ENCODE assay signal across 21 cellular contexts in the genomic region with DNA sequence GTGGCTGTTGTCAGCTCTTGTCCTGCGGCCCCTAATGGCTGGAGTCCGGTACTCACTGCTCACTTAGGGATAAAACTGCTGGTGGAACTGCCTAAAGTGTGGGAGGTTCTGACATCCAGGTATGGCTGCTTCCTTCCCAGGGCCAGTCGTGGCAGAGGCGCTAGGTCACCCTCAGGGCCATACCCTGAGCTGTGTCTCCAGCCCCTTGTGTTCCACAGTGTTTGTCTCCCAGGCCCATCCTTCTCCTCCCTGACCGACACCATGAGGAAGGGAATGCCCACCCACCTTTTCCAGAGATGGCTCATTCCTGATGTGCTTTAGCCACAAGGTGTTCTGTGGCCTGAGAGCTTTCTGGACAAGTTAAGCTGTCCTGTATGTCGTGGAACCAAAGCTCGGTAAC. TPM values are rescaled to one million over a fixed set of nuclear protein-coding genes. Genes with fewer than 3 reads are reported as not detected.
DNase-seq lines count a peak whose midpoint lies in the region; ATAC-seq and TF ChIP-seq lines count a peak whose summit lies in the region.
"Had no signal": no experiment of that assay in that cellular context is flagged by ENCODE, and none has a peak within 500 bp of the region (broad histone marks: within the 10 kb centered on the region; RNA-seq: fewer than 3 reads in every experiment).

No MANE protein-coding gene starts in this region.

- no peak overlapping the region for H3K4me3 ChIP-seq in right atrium auricular region
- H3K4me3 ChIP-seq: A549; BLaER1 treated with 17β-estradiol and CSF1 and Interleukin-3, amounts not matched to agents 10 nM and 100 nM; HAP-1 had no signal

- peaks cover 16% of the 10 kb centered on the region for H3K36me3 ChIP-seq in right atrium auricular region
- H3K36me3 ChIP-seq: BE2C, HAP-1 had no signal

- DNase-seq in Right ventricle myocardium superior = peak; percentile 5
- DNase-seq in right atrium auricular region (ENCODE audit: low spot score) = no peak
- peak; percentile 7 for DNase-seq in G401 (ENCODE audit: low spot score)
- DNase-seq in endothelial cell (ENCODE audit: low spot score) = no peak
- no peak for DNase-seq in stimulated activated effector memory CD8-positive, alpha-beta T cell treated with anti-CD3 and anti-CD28 coated beads, Interleukin-12 subunit alpha, Interleukin-12 subunit beta, amount 100 ng/mL, for 72 hours (ENCODE audit: low spot score in 2 of 2)
- DNase-seq in GM10266 (ENCODE audit: extremely low spot score) = no peak
- DNase-seq in kidney tubule cell (ENCODE audit: low spot score) = no peak
- DNase-seq: 8988T; ACHN; AML-193; BE2C; CD4-positive, alpha-beta T cell; CD8-positive, alpha-beta memory T cell; DMS 273 treated with DMSO at 0.1 percent for 48 hours; EL; GF-D8; GOT3 had no signal

- peaks cover 24% of the 10 kb centered on the region for H3K4me1 Mint-ChIP-seq in endothelial cell (ENCODE audit: unreplicated experiment)
- no peaks in the 10 kb centered on the region for H3K4me1 Mint-ChIP-seq in stimulated activated effector memory CD8-positive, alpha-beta T cell treated with anti-CD3 and anti-CD28 coated beads, Interleukin-12 subunit alpha, Interleukin-12 subunit beta, amount 100 ng/mL, for 72 hours
- H3K4me1 Mint-ChIP-seq: CD14-positive monocyte; CD8-positive, alpha-beta memory T cell had no signal

- H3K27me3 Mint-ChIP-seq in endothelial cell (ENCODE audit: unreplicated experiment) = peaks cover 63% of the 10 kb centered on the region
- H3K27me3 Mint-ChIP-seq: CD4-positive, alpha-beta T cell had no signal

- H3K9me3 ChIP-seq in right atrium auricular region = no peaks in the 10 kb centered on the region
- H3K9me3 ChIP-seq: A549; BE2C; BLaER1 treated with 17β-estradiol and CSF1 and Interleukin-3, amounts not matched to agents 10 nM and 100 nM; HAP-1 had no signal

- no peaks in the 10 kb centered on the region for H3K9me3 Mint-ChIP-seq in endothelial cell (ENCODE audit: unreplicated experiment)
- H3K9me3 Mint-ChIP-seq in stimulated activated effector memory CD8-positive, alpha-beta T cell treated with anti-CD3 and anti-CD28 coated beads, Interleukin-12 subunit alpha, Interleukin-12 subunit beta, amount 100 ng/mL, for 72 hours = no peaks in the 10 kb centered on the region
- H3K9me3 Mint-ChIP-seq: CD4-positive, alpha-beta T cell; CD8-positive, alpha-beta memory T cell had no signal

- no peak overlapping the region for H3K27ac ChIP-seq in right atrium auricular region
- H3K27ac ChIP-seq: A549; BLaER1 treated with 17β-estradiol and CSF1 and Interleukin-3, amounts not matched to agents 10 nM and 100 nM had no signal

- intact Hi-C loops in Right ventricle myocardium superior (cut with DNase I) = no loop called here

- peaks cover 0 to 23% of the 10 kb centered on the region in 2 donors for H3K4me1 ChIP-seq in right atrium auricular region
- H3K4me1 ChIP-seq: A549, BE2C had no signal

- H3K36me3 Mint-ChIP-seq in endothelial cell (ENCODE audit: low read depth, unreplicated experiment) = peaks cover 65% of the 10 kb centered on the region
- no peaks in the 10 kb centered on the region for H3K36me3 Mint-ChIP-seq in stimulated activated effector memory CD8-positive, alpha-beta T cell treated with anti-CD3 and anti-CD28 coated beads, Interleukin-12 subunit alpha, Interleukin-12 subunit beta, amount 100 ng/mL, for 72 hours
- H3K36me3 Mint-ChIP-seq: CD14-positive monocyte; CD8-positive, alpha-beta memory T cell had no signal

- no peak overlapping the region for H3K27ac Mint-ChIP-seq in endothelial cell (ENCODE audit: unreplicated experiment)
- H3K27ac Mint-ChIP-seq in stimulated activated effector memory CD8-positive, alpha-beta T cell treated with anti-CD3 and anti-CD28 coated beads, Interleukin-12 subunit alpha, Interleukin-12 subunit beta, amount 100 ng/mL, for 72 hours = peak overlapping the region; percentile 32
- H3K27ac Mint-ChIP-seq: CD4-positive, alpha-beta T cell; CD8-positive, alpha-beta memory T cell had no signal

- in situ Hi-C loops in G401 (cut with HindIII; ENCODE audit: low sequenced_read_pairs) = no loop called here

- TF ChIP-seq CTCF in right atrium auricular region (IDR thresholded peaks at IDR 0.05) (no peak), endothelial cell (IDR thresholded peaks at IDR 0.05; ENCODE audit: unreplicated experiment) (no peak), GM10266 (IDR thresholded peaks at IDR 0.05; ENCODE audit: control insufficient read depth, insufficient read depth, low read depth, missing control alignments) (no peak)

- H3K4me3 Mint-ChIP-seq in endothelial cell (ENCODE audit: unreplicated experiment) = peak overlapping the region; percentile 69
- no peak overlapping the region for H3K4me3 Mint-ChIP-seq in stimulated activated effector memory CD8-positive, alpha-beta T cell treated with anti-CD3 and anti-CD28 coated beads, Interleukin-12 subunit alpha, Interleukin-12 subunit beta, amount 100 ng/mL, for 72 hours
- H3K4me3 Mint-ChIP-seq: CD14-positive monocyte; CD4-positive, alpha-beta T cell; CD8-positive, alpha-beta memory T cell had no signal

- ATAC-seq in Right ventricle myocardium superior (ENCODE audit: poor library complexity) = no peak
- ATAC-seq in stimulated activated effector memory CD8-positive, alpha-beta T cell treated with anti-CD3 and anti-CD28 coated beads, Interleukin-12 subunit alpha, Interleukin-12 subunit beta, amount 100 ng/mL, for 72 hours = no peak
- ATAC-seq: A549 had no signal

- H3K27me3 ChIP-seq in right atrium auricular region = peaks cover under 1 to 2% of the 10 kb centered on the region in 2 donors
- H3K27me3 ChIP-seq: BLaER1 treated with 17β-estradiol and CSF1 and Interleukin-3, amounts not matched to agents 10 nM and 100 nM had no signal

RNA-seq across cellular contexts. Expression of gene ACR, which starts 12.4 kb away (rescaled TPM):
- 0.43 TPM for total RNA-seq in Right ventricle myocardium superior
- under 1 TPM in 1 of 2 donors, not detected in 1; 0.39 TPM for total RNA-seq in right atrium auricular region
- total RNA-seq in G401 (2014; rRNA removed; shearing (Covaris generic)) = not detected in 2 replicates
- total RNA-seq in endothelial cell (ENCODE audit: unreplicated experiment) = 2.8 TPM
- total RNA-seq: CD4-positive, alpha-beta T cell; CD8-positive, alpha-beta memory T cell had no signal

RNA-seq across cellular contexts. Expression of gene SHANK3, which starts 53.0 kb away (rescaled TPM):
- total RNA-seq in Right ventricle myocardium superior (19.3 TPM), right atrium auricular region (10 to 100 TPM in 1 of 2 donors, 1 to 10 TPM in 1; 8.2 to 12.3 TPM), endothelial cell (ENCODE audit: unreplicated experiment) (223 TPM)
- total RNA-seq in G401 (2014; rRNA removed; shearing (Covaris generic)) = 3.6 and 5.0 TPM in 2 replicates
- total RNA-seq: CD4-positive, alpha-beta T cell had no signal

RNA-seq across cellular contexts. Expression of gene RABL2B, which starts 57.8 kb away (rescaled TPM):
- total RNA-seq in Right ventricle myocardium superior = 9.7 TPM
- total RNA-seq in right atrium auricular region = 1 to 10 TPM; 4.3 to 9.9 TPM
- 21.1 and 24.8 TPM in 2 replicates for total RNA-seq in G401 (2014; rRNA removed; shearing (Covaris generic))
- total RNA-seq in endothelial cell (ENCODE audit: unreplicated experiment) = 31.1 TPM

Comparison
In these comparisons a context has a peak if more than half of its experiments do, and no peak if none do; other contexts are left out.
1. DNase-seq: peak in Right ventricle myocardium superior (single experiment) and G401 (single experiment); none in right atrium auricular region (single experiment), endothelial cell (single experiment), stimulated activated effector memory CD8-positive, alpha-beta T cell treated with anti-CD3 and anti-CD28 coated beads, Interleukin-12 subunit alpha, Interleukin-12 subunit beta, amount 100 ng/mL, for 72 hours (0 of 2), GM10266 (single experiment) and kidney tubule cell (single experiment).
2. RNA of gene SHANK3, which starts 53.0 kb away (total RNA-seq): 223 TPM in endothelial cell (single experiment); 19.3 TPM in Right ventricle myocardium superior (single experiment), 8.2 to 12.3 TPM in right atrium auricular region and 3.6 to 5.0 TPM in G401; every median in the first group is over 10 times any median in the second.